Comparison of ENCODE assay signal across 8 cellular contexts in genomic region chr9:132878695-132879064, GRCh38. TPM values are rescaled to one million over a fixed set of nuclear protein-coding genes. Genes with fewer than 3 reads are reported as not detected.
A peak's percentile ranks its signal among the peaks of the same experiment; 100 is the strongest.
DNase-seq lines count a peak whose midpoint lies in the region; ATAC-seq and TF ChIP-seq lines count a peak whose summit lies in the region.

Gene SPACA9 (plus strand): TSS chr9:132878898. CDS start chr9:132883948, 5,050 bp downstream.

- no peaks in the 10 kb centered on the region for H3K4me1 Mint-ChIP-seq in progenitor cell of endocrine pancreas (ENCODE audit: low read depth)

- peak within 1 kb of the TSS; percentile 83 for H3K27ac Mint-ChIP-seq in progenitor cell of endocrine pancreas

- H3K9me3 ChIP-seq in Peyer's patch (no peaks in the 10 kb centered on the region), ascending aorta (no peaks in the 10 kb centered on the region)

- H3K27me3 Mint-ChIP-seq in progenitor cell of endocrine pancreas = peaks cover 4% of the 10 kb centered on the region

- intact Hi-C loops in ascending aorta (cut with DNase I) = loop anchor here (1.0 to 5.0 kb wide), 4 partner anchors 66 to 471 kb away; partner anchors contain the start of genes GTF3C4, GTF3C5, TSC1 and TTF1
- intact Hi-C loops in left ventricle myocardium superior (cut with micrococcal nuclease) = no loop called here

- TF ChIP-seq POLR2A in Peyer's patch (IDR thresholded peaks at IDR 0.05) = no peak

- peak within 1 kb of the TSS; percentile 81 for H3K4me3 Mint-ChIP-seq in progenitor cell of endocrine pancreas (ENCODE audit: low read depth)

- TF ChIP-seq CTCF in Peyer's patch (IDR thresholded peaks at IDR 0.05) (no peak), ascending aorta (IDR thresholded peaks at IDR 0.05) (no peak), progenitor cell of endocrine pancreas (IDR thresholded peaks at IDR 0.05; ENCODE audit: unreplicated experiment) (no peak)

- peak; percentile 86 for ATAC-seq in left ventricle myocardium superior
- ATAC-seq in HG02973 (IDR thresholded peaks at IDR 0.05; ENCODE audit: unreplicated experiment) = no peak
- no peak for ATAC-seq in GM19463 (IDR thresholded peaks at IDR 0.05; ENCODE audit: unreplicated experiment)

- no peaks in the 10 kb centered on the region for H3K36me3 Mint-ChIP-seq in progenitor cell of endocrine pancreas (ENCODE audit: insufficient read depth)

- H3K4me3 ChIP-seq in Peyer's patch = peak within 1 kb of the TSS; percentile 69 to 85 (median 80)
- peak within 1 kb of the TSS; percentile 78 to 81 for H3K4me3 ChIP-seq in ascending aorta

- no peaks in the 10 kb centered on the region for H3K36me3 ChIP-seq in Peyer's patch
- H3K36me3 ChIP-seq in ascending aorta = no peaks in the 10 kb centered on the region

- H3K27me3 ChIP-seq in Peyer's patch (no peaks in the 10 kb centered on the region), ascending aorta (no peaks in the 10 kb centered on the region)

- no peaks in the 10 kb centered on the region for H3K9me3 Mint-ChIP-seq in progenitor cell of endocrine pancreas (ENCODE audit: low read depth)

- H3K4me1 ChIP-seq in Peyer's patch (peaks cover 0 to 14% (median 3%) of the 10 kb centered on the region in 4 donors), ascending aorta (peaks cover 3 to 8% of the 10 kb centered on the region in 2 donors)

- peak within 1 kb of the TSS; percentile 55 to 74 (median 64) for H3K27ac ChIP-seq in Peyer's patch
- peak within 1 kb of the TSS; percentile 64 to 71 for H3K27ac ChIP-seq in ascending aorta

- DNase-seq in SHP77 (lab: John Stamatoyannopoulos, UW) (peak; percentile 28 to 40), SHP77 treated with DMSO at 0.1 percent for 48 hours (lab: John Stamatoyannopoulos, UW) (no peak), Peyer's patch (peak; percentile 27 to 77 (median 68)), ascending aorta (ENCODE audit: low spot score in 2 of 2) (peak in 1 of 2 donors; percentile 86), left ventricle myocardium superior (peak; percentile 82), progenitor cell of endocrine pancreas (ENCODE audit: low spot score, unreplicated experiment) (peak; percentile 33)

RNA-seq across cellular contexts. Expression of gene SPACA9, which starts in this region (rescaled TPM):
- total RNA-seq in Peyer's patch = 1 to 10 TPM in 2 of 4 donors, under 1 TPM in 1, not detected in 1; 0.53 to 1.8 (median 1.2) TPM
- 5.9 TPM for total RNA-seq in ascending aorta
- total RNA-seq in left ventricle myocardium superior = 4.4 TPM
- 3.6 and 4.0 TPM in 2 replicates for total RNA-seq in progenitor cell of endocrine pancreas
